ENCODE assay signal across 26 cellular contexts in genomic region chr11:82747471-82747870, GRCh38. TPM values are rescaled to one million over a fixed set of nuclear protein-coding genes. Genes with fewer than 3 reads are reported as not detected.
"Had no signal": no experiment of that assay in that cellular context is flagged by ENCODE, and none has a peak within 500 bp of the region (broad histone marks: within the 10 kb centered on the region; RNA-seq: fewer than 3 reads in every experiment).

No MANE protein-coding gene starts in this region.

- H3K27ac ChIP-seq: brain microvascular endothelial cell had no signal

- DNase-seq: activated CD4-positive, alpha-beta T cell treated with anti-CD3 and anti-CD28 coated beads for 48 hours; activated CD4-positive, alpha-beta T cell treated with anti-CD3 and anti-CD28 coated beads, Interleukin-2, amount 50 U/mL, for 4 hours; activated CD4-positive, CD25-positive, alpha-beta regulatory T cell treated with anti-CD3 and anti-CD28 coated beads, Interleukin-2, amount 50 U/mL, for 72 hours; activated CD8-positive, alpha-beta memory T cell treated with anti-CD3 and anti-CD28 coated beads, Interleukin-2, amount 50 U/mL, for 48 hours; activated CD8-positive, alpha-beta T cell treated with anti-CD3 and anti-CD28 coated beads, Interleukin-2, amount 10 ng/mL, durations not matched to agents 7 days and 5 days; activated effector memory CD4-positive, alpha-beta T cell treated with Interleukin-2 at 50 U/mL for 16 hours; activated naive CD4-positive, alpha-beta T cell treated with Interleukin-2 at 50 U/mL for 16 hours; activated naive CD8-positive, alpha-beta T cell treated with anti-CD3 and anti-CD28 coated beads, Interleukin-2, amount 50 U/mL, for 24 hours; activated T-cell treated with anti-CD3 and anti-CD28 coated beads, Interleukin-2, amount 50 U/mL, for 1 hour; amniotic stem cell; brain microvascular endothelial cell; KG1; MV-4-11; NCI-H1092 treated with DMSO at 0.1 percent for 48 hours; NCI-H1417 treated with DMSO at 0.1 percent for 48 hours; NCI-H1694 treated with DMSO at 0.1 percent for 48 hours; NCI-H2029 treated with DMSO at 0.1 percent for 48 hours; NCI-H510A treated with DMSO at 0.1 percent for 48 hours; SIG-M5; T-helper 17 cell; T-helper 9 cell had no signal

- H3K36me3 ChIP-seq: brain microvascular endothelial cell had no signal

- H3K27me3 ChIP-seq: brain microvascular endothelial cell had no signal

- ATAC-seq: activated CD8-positive, alpha-beta T cell treated with anti-CD3 and anti-CD28 coated beads, Interleukin-2, amount 10 ng/mL, durations not matched to agents 7 days and 5 days; activated naive CD4-positive, alpha-beta T cell treated with anti-CD3 and anti-CD28 coated beads, Interleukin-2, amount 50 U/mL, for 72 hours; activated naive CD8-positive, alpha-beta T cell treated with anti-CD3 and anti-CD28 coated beads, Interleukin-2, amount 50 U/mL, for 24 hours; T-helper 17 cell; WTC11 had no signal

RNA-seq across cellular contexts. Expression of gene FAM181B, which starts 13.8 kb away (rescaled TPM):
- total RNA-seq: activated CD8-positive, alpha-beta T cell treated with anti-CD3 and anti-CD28 coated beads, Interleukin-2, amount 10 ng/mL, durations not matched to agents 7 days and 5 days; activated naive CD4-positive, alpha-beta T cell treated with anti-CD3 and anti-CD28 coated beads, Interleukin-2, amount 50 U/mL, for 72 hours; activated T-helper 1 cell treated with anti-CD3 and anti-CD28 coated beads, Interleukin-12 subunit alpha, Interleukin-12 subunit beta, Interleukin-2, Interleukin-4 antibody, amounts not matched to agents 30 ng/mL and 10 ng/mL and 1 ng/mL, durations not matched to agents 14 hours and 24 hours and 36 hours; LHCN-M2; T-helper 17 cell had no signal
- polyA plus RNA-seq: IgD-negative memory B cell had no signal
